In genomic region chr1:166925791-166926483, GRCh38 we compare ENCODE assay signal across 2 cellular contexts.
TF ChIP-seq lines count a peak whose summit lies in the region.

No MANE protein-coding gene starts in this region.

TF ChIP-seq in HEK293, 187 proteins besides CTCF, POLR2A, EP300 and RAD21 (continued from another document):
- TF ChIP-seq ZNF837 (tag by site-specific recombination; IDR thresholded peaks at IDR 0.05) (no peak), ZNF692 (tag by site-specific recombination; IDR thresholded peaks at IDR 0.05) (no peak), ZNF155 (tag by site-specific recombination; IDR thresholded peaks at IDR 0.05) (no peak), ZNF600 (tag by site-specific recombination; IDR thresholded peaks at IDR 0.05) (no peak), GLIS1 (tag by site-specific recombination; IDR thresholded peaks at IDR 0.05) (0 out of 2 replicates have a peak, but pooled peaks have one; percentile 6), GLI2 (tag by site-specific recombination; IDR thresholded peaks at IDR 0.05; ENCODE audit: borderline replicate concordance, low read depth) (no peak), SP7 (tag by site-specific recombination; IDR thresholded peaks at IDR 0.05) (no peak), ZNF311 (tag by site-specific recombination; IDR thresholded peaks at IDR 0.05; ENCODE audit: borderline replicate concordance) (no peak), PRDM10 (tag by site-specific recombination; IDR thresholded peaks at IDR 0.05) (no peak), ZNF133 (tag by site-specific recombination; IDR thresholded peaks at IDR 0.05) (peak; percentile 60; the same call in 1 of the 2 replicates), ZBTB20 (tag by site-specific recombination; IDR thresholded peaks at IDR 0.05) (no peak)

TF ChIP-seq in K562, 482 proteins besides CTCF, POLR2A, EP300 and RAD21:
- no peak for TF ChIP-seq DNMT1 (IDR thresholded peaks at IDR 0.05)
TF ChIP-seq in K562: peak in this region for 0.
